In the genomic region with DNA sequence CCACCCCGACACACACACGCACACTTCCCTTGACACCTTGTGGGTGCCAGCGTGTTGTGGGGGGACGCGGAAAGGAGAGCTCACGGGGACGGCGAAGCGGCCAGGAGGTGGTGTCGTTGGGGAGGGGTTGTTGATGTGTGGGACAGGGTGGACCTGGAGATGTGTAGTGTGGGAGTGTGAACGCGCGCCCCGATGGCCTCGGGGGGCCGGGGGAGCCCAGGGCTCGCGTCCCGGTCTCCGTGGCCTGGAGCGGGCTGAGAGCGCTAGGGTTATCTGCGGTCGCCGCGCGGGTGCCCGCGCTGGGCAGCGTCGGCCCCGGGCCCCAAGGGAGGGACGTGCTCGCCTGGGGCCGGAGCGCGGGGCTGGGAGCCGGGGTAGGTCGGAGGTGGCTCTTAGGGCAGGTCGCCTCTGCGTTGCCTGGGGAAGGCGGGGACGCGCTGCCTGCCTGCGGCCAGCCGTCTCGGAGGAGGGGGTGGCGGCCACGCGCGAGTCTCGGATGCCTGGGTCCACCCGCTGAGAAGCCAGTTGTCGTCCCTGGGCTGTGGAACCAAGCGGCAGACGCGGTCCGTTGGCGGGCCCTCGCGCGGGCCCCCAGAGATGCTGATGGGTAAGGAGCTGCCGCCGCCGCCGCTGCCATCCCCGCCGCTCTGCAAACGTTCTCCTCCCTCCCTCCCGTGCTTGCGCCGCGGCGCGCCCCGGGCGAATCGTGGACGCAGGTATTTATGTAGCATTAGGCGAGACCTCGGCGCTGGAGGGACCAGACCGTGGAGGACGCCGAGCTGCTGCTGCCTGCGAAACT, we compare ENCODE assay signal across 9 cellular contexts. TPM values are rescaled to one million over a fixed set of nuclear protein-coding genes. Genes with fewer than 3 reads are reported as not detected.
DNase-seq lines count a peak whose midpoint lies in the region; ATAC-seq and TF ChIP-seq lines count a peak whose summit lies in the region.
"Had no signal": no experiment of that assay in that cellular context is flagged by ENCODE, and none has a peak within 500 bp of the region (broad histone marks: within the 10 kb centered on the region; RNA-seq: fewer than 3 reads in every experiment).

No MANE protein-coding gene starts in this region.

- peaks cover 2% of the 10 kb centered on the region for H3K4me1 ChIP-seq in fibroblast of lung (ENCODE audit: control insufficient read depth, extremely low read depth, insufficient read depth, low read length)

- peaks cover 5% of the 10 kb centered on the region for H3K79me2 ChIP-seq in fibroblast of lung (ENCODE audit: control insufficient read depth, insufficient read depth, low read length)

- intact Hi-C loops in activated CD4-positive, alpha-beta T cell treated with anti-CD3 and anti-CD28 coated beads, Interleukin-2, amount 10 ng/mL, durations not matched to agents 24 days and 14 days (cut with micrococcal nuclease), result loop anchor here (2.0 kb wide), 1 partner anchor 146 kb away; no protein-coding TSS in a partner anchor

- H3K9ac ChIP-seq in fibroblast of lung (ENCODE audit: insufficient read depth, low read length), result peak overlapping the region; percentile 66

- ATAC-seq in GM18907 (IDR thresholded peaks at IDR 0.05; ENCODE audit: unreplicated experiment) (no peak), GM21390 (IDR thresholded peaks at IDR 0.05; ENCODE audit: unreplicated experiment) (no peak)

- peaks cover 71% of the 10 kb centered on the region for H3K27me3 Mint-ChIP-seq in activated CD4-positive, alpha-beta T cell treated with anti-CD3 and anti-CD28 coated beads, Interleukin-2, amount 10 ng/mL, durations not matched to agents 24 days and 14 days
- peaks cover 66% of the 10 kb centered on the region for H3K27me3 Mint-ChIP-seq in nephron progenitor cell (ENCODE audit: low read depth, poor library complexity)

- peaks cover 1% of the 10 kb centered on the region for H3K36me3 Mint-ChIP-seq in activated CD4-positive, alpha-beta T cell treated with anti-CD3 and anti-CD28 coated beads, Interleukin-2, amount 10 ng/mL, durations not matched to agents 24 days and 14 days (ENCODE audit: low read depth)
- no peaks in the 10 kb centered on the region for H3K36me3 Mint-ChIP-seq in nephron progenitor cell (ENCODE audit: low read depth)

- H3K9me3 Mint-ChIP-seq in activated CD4-positive, alpha-beta T cell treated with anti-CD3 and anti-CD28 coated beads, Interleukin-2, amount 10 ng/mL, durations not matched to agents 24 days and 14 days, result no peaks in the 10 kb centered on the region
- no peaks in the 10 kb centered on the region for H3K9me3 Mint-ChIP-seq in nephron progenitor cell

- no peaks in the 10 kb centered on the region for H3K27me3 ChIP-seq in fibroblast of lung (ENCODE audit: control insufficient read depth, insufficient read depth, low read length)

- peak overlapping the region; percentile 92 for H3K4me2 ChIP-seq in fibroblast of lung (ENCODE audit: extremely low read depth, insufficient read depth, low read length)

- H3K4me3 ChIP-seq in HFF-Myc (replicated peaks; ENCODE audit: low read depth, low read length) (peak overlapping the region; percentile 66), fibroblast of lung (replicated peaks in 1 of 4; ENCODE audit: control extremely low read depth in 1 of 4, insufficient read depth in 1 of 4, low read depth in 3 of 4, low read length in 4 of 4) (peak overlapping the region; percentile 55 to 85 (median 71))

- DNase-seq in HFF-Myc (ENCODE audit: extremely low read depth, low read depth) (no peak), fibroblast of lung (ENCODE audit: low read depth in 2 of 2) (peak in 1 of 2 donors; percentile 30), nephron progenitor cell (peak; percentile 67), putamen (ENCODE audit: low spot score) (no peak)
- peak; percentile 71 for DNase-seq in activated CD4-positive, alpha-beta T cell treated with anti-CD3 and anti-CD28 coated beads, Interleukin-2, amount 10 ng/mL, durations not matched to agents 24 days and 14 days

- H3K9me3 ChIP-seq in fibroblast of lung (ENCODE audit: control insufficient read depth, insufficient read depth, low read depth, low read length), result no peaks in the 10 kb centered on the region

- H3K27ac ChIP-seq in C4-2B, result peak overlapping the region; percentile 60
- H3K27ac ChIP-seq in fibroblast of lung (ENCODE audit: insufficient read depth, low read length), result peak overlapping the region; percentile 27
- H3K27ac ChIP-seq: HL-60 had no signal

- no peaks in the 10 kb centered on the region for H3K36me3 ChIP-seq in fibroblast of lung (ENCODE audit: control insufficient read depth, insufficient read depth, low read length)

- peak overlapping the region; percentile 83 for H3K4me3 Mint-ChIP-seq in activated CD4-positive, alpha-beta T cell treated with anti-CD3 and anti-CD28 coated beads, Interleukin-2, amount 10 ng/mL, durations not matched to agents 24 days and 14 days
- H3K4me3 Mint-ChIP-seq in nephron progenitor cell, result peak overlapping the region; percentile 93

- H4K20me1 ChIP-seq in fibroblast of lung (ENCODE audit: control insufficient read depth, extremely low read depth, insufficient read depth, low read length), result no peaks in the 10 kb centered on the region

- TF ChIP-seq CTCF in C4-2B (conservative IDR thresholded peaks at IDR 0.05), result no peak
- TF ChIP-seq CTCF in HFF-Myc (IDR thresholded peaks at IDR 0.05; ENCODE audit: low read depth, low read length, missing control alignments), result no peak
- TF ChIP-seq CTCF in fibroblast of lung (conservative IDR thresholded peaks at IDR 0.05 in 1 of 2, IDR thresholded peaks at IDR 0.05 in 1 of 2; ENCODE audit: low read depth in 1 of 2, low read length in 2 of 2), result no peak
- TF ChIP-seq CTCF in nephron progenitor cell (IDR thresholded peaks at IDR 0.05), result no peak

- H2AFZ ChIP-seq in fibroblast of lung (ENCODE audit: low read length), result peak overlapping the region; percentile 34

- no peak overlapping the region for H3K27ac Mint-ChIP-seq in activated CD4-positive, alpha-beta T cell treated with anti-CD3 and anti-CD28 coated beads, Interleukin-2, amount 10 ng/mL, durations not matched to agents 24 days and 14 days
- H3K27ac Mint-ChIP-seq in nephron progenitor cell, result peak overlapping the region; percentile 22

- peaks cover 17% of the 10 kb centered on the region for H3K4me1 Mint-ChIP-seq in activated CD4-positive, alpha-beta T cell treated with anti-CD3 and anti-CD28 coated beads, Interleukin-2, amount 10 ng/mL, durations not matched to agents 24 days and 14 days
- H3K4me1 Mint-ChIP-seq in nephron progenitor cell, result peaks cover 24% of the 10 kb centered on the region

RNA-seq across cellular contexts. Expression of a gene that starts 1.6 kb away (rescaled TPM):
- 3.7 and 3.8 TPM in 2 replicates for total RNA-seq in activated CD4-positive, alpha-beta T cell treated with anti-CD3 and anti-CD28 coated beads, Interleukin-2, amount 10 ng/mL, durations not matched to agents 24 days and 14 days
- total RNA-seq in fibroblast of lung, result 4.9 and 7.9 TPM in 2 replicates
- 4.2 and 7.1 TPM in 2 replicates for polyA plus RNA-seq in fibroblast of lung
- 6.0 and 9.4 TPM in 2 replicates for polyA plus RNA-seq in fibroblast of lung (2012)
- polyA minus RNA-seq in fibroblast of lung (ENCODE audit: low replicate concordance), result 6.0 and 9.9 TPM in 2 replicates

Comparison
In these comparisons a context has a peak if more than half of its experiments do, and no peak if none do; other contexts are left out.
1. DNase-seq: peak in activated CD4-positive, alpha-beta T cell treated with anti-CD3 and anti-CD28 coated beads, Interleukin-2, amount 10 ng/mL, durations not matched to agents 24 days and 14 days (single experiment) and nephron progenitor cell (single experiment); none in HFF-Myc (single experiment) and putamen (single experiment).